Comparison of ENCODE assay signal across 9 cellular contexts in the genomic region with DNA sequence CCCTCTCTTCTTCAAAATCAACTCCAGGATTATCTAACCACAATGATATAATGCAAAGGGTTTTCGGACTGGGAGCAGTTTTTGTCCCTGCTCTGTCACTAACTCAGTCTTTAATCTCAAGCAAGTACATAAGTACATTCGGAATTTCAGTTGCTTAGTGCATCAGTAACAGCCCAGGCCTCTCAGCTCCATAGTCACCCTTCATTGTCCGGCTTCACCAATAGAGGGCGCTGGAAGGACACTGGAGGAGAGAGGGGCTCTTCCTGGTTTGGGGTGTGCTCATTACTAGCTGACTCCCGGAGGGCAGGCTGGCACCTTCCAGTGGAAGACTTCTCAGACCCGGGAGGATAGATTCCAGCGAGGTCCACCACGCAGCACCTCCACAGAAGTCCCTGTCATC.
DNase-seq lines count a peak whose midpoint lies in the region; ATAC-seq, FAIRE-seq and TF ChIP-seq lines count a peak whose summit lies in the region.
"Had no signal": no experiment of that assay in that cellular context is flagged by ENCODE, and none has a peak within 500 bp of the region (broad histone marks: within the 10 kb centered on the region; RNA-seq: fewer than 3 reads in every experiment).

No MANE protein-coding gene starts in this region.

- no peaks in the 10 kb centered on the region for H4K20me1 ChIP-seq in HepG2 (ENCODE audit: insufficient read depth, low read length)

- H3K36me3 Mint-ChIP-seq in activated T-cell treated with anti-CD3 and anti-CD28 coated beads, Interleukin-2, amount 50 U/mL, for 72 hours (ENCODE audit: insufficient read depth in 2 of 2) = no peaks in the 10 kb centered on the region

- no peak for TF ChIP-seq RAD21 in HepG2 (CRISPR knock-in tag; IDR thresholded peaks at IDR 0.05)

- H3K9ac ChIP-seq in HepG2 (ENCODE audit: insufficient read depth, low read depth, low read length) = no peak overlapping the region
- no peak overlapping the region for H3K9ac ChIP-seq in kidney (ENCODE audit: low read length in 2 of 2)

- no peak overlapping the region for H3K27ac ChIP-seq in HepG2 (ENCODE audit: extremely low read length, insufficient read depth, low read length)
- no peak overlapping the region for H3K27ac ChIP-seq in right lobe of liver
- no peak overlapping the region for H3K27ac ChIP-seq in kidney (ENCODE audit: low read depth in 2 of 2, low read length in 2 of 2)

- H3K79me2 ChIP-seq in HepG2 (ENCODE audit: insufficient read depth, low read length) = no peaks in the 10 kb centered on the region

- TF ChIP-seq EP300 in HepG2 (IDR thresholded peaks at IDR 0.05; ENCODE audit: low read depth in 2 of 2, low read length in 2 of 2) (no peak), HepG2 (CRISPR knock-in tag; IDR thresholded peaks at IDR 0.05; ENCODE audit: borderline replicate concordance) (no peak)

- ATAC-seq in HepG2 (peak; percentile 76), right lobe of liver (no peak), HG03097 (IDR thresholded peaks at IDR 0.05; ENCODE audit: low FRiP score, unreplicated experiment) (no peak)
- ATAC-seq in activated T-cell treated with anti-CD3 and anti-CD28 coated beads, Interleukin-2, amount 50 U/mL, for 72 hours (replicated peaks in 1 of 2) = no peak

- H3K27me3 ChIP-seq in HepG2 (ENCODE audit: control insufficient read depth in 1 of 2, insufficient read depth in 2 of 2, low read length in 2 of 2) = no peaks in the 10 kb centered on the region
- H3K27me3 ChIP-seq in right lobe of liver = no peaks in the 10 kb centered on the region

- no peak overlapping the region for H2AFZ ChIP-seq in HepG2 (ENCODE audit: low read length)

- intact Hi-C loops in HepG2 (cut with micrococcal nuclease; ENCODE audit: unreplicated experiment) = loop anchor here (1.0 kb wide), 1 partner anchor 572 kb away; no protein-coding TSS in a partner anchor
- intact Hi-C loops in right lobe of liver (cut with DNase I) = no loop called here
- intact Hi-C loops in kidney (cut with DNase I) = no loop called here

- no peaks in the 10 kb centered on the region for H3K9me3 Mint-ChIP-seq in activated T-cell treated with anti-CD3 and anti-CD28 coated beads, Interleukin-2, amount 50 U/mL, for 72 hours
- H3K9me3 Mint-ChIP-seq: dendritic cell treated with granulocyte-macrophage colony-stimulating factor and Interleukin-4, amounts not matched to agents 40 ng/mL and 50 ng/mL, for 4 days had no signal

- POLR2A ChIA-PET in HepG2 (lab: Yijun Ruan, JAX) = no interaction called here

- H3K9me3 ChIP-seq in HepG2 (ENCODE audit: low read length) (no peaks in the 10 kb centered on the region), right lobe of liver (no peaks in the 10 kb centered on the region), kidney (ENCODE audit: control insufficient read depth in 1 of 2, low read length in 2 of 2) (no peaks in the 10 kb centered on the region)

- H3K36me3 ChIP-seq in HepG2 (replicated peaks in 1 of 2; ENCODE audit: control insufficient read depth in 1 of 2, insufficient read depth in 2 of 2, low read length in 2 of 2) = no peaks in the 10 kb centered on the region
- H3K36me3 ChIP-seq in right lobe of liver = no peaks in the 10 kb centered on the region
- H3K36me3 ChIP-seq in kidney (ENCODE audit: control insufficient read depth in 1 of 2, insufficient read depth in 2 of 2, low read length in 2 of 2) = no peaks in the 10 kb centered on the region

- no peaks in the 10 kb centered on the region for H3K4me1 ChIP-seq in HepG2 (ENCODE audit: insufficient read depth, low read length)
- no peaks in the 10 kb centered on the region for H3K4me1 ChIP-seq in right lobe of liver
- H3K4me1 ChIP-seq in kidney (ENCODE audit: control insufficient read depth in 1 of 2, insufficient read depth in 1 of 2, low read depth in 1 of 2, low read length in 2 of 2) = no peaks in the 10 kb centered on the region

- no peaks in the 10 kb centered on the region for H3K4me1 Mint-ChIP-seq in activated T-cell treated with anti-CD3 and anti-CD28 coated beads, Interleukin-2, amount 50 U/mL, for 72 hours (ENCODE audit: low read depth)

- 17% methylated on average over 4 of the region's 8 CpGs for WGBS in HepG2 (ENCODE audit: low lambda C conversion rate)
- 25% methylated on average over 1 of the region's 8 CpGs for WGBS in right lobe of liver (ENCODE audit: insufficient coverage, low coverage, low lambda C conversion rate, missing lambda C conversion rate)

- no peak overlapping the region for H3K27ac Mint-ChIP-seq in activated T-cell treated with anti-CD3 and anti-CD28 coated beads, Interleukin-2, amount 50 U/mL, for 72 hours
- H3K27ac Mint-ChIP-seq: dendritic cell treated with granulocyte-macrophage colony-stimulating factor and Interleukin-4, amounts not matched to agents 40 ng/mL and 50 ng/mL, for 4 days had no signal

- no peaks in the 10 kb centered on the region for H3K27me3 Mint-ChIP-seq in activated T-cell treated with anti-CD3 and anti-CD28 coated beads, Interleukin-2, amount 50 U/mL, for 72 hours (ENCODE audit: low read depth)
- H3K27me3 Mint-ChIP-seq: dendritic cell treated with granulocyte-macrophage colony-stimulating factor and Interleukin-4, amounts not matched to agents 40 ng/mL and 50 ng/mL, for 4 days had no signal

- in situ Hi-C loops in HepG2 (cut with HindIII; ENCODE audit: extremely low pct_ligation_motif_present, low pct_unique_long_range_greater_than_20kb) = no loop called here

- no peak for FAIRE-seq in HepG2 (lab: Jason Lieb, UNC)
- FAIRE-seq in kidney (lab: Jason Lieb, UNC) = no peak

- no peak overlapping the region for H3K4me3 ChIP-seq in HepG2 (replicated peaks in 1 of 3; ENCODE audit: insufficient read depth in 1 of 3, low read depth in 2 of 3, low read length in 3 of 3)
- no peak overlapping the region for H3K4me3 ChIP-seq in right lobe of liver
- no peak overlapping the region for H3K4me3 ChIP-seq in HFF-Myc (replicated peaks; ENCODE audit: low read depth, low read length)
- no peak overlapping the region for H3K4me3 ChIP-seq in kidney (ENCODE audit: low read length in 2 of 2)

- CTCF ChIA-PET in HepG2 (lab: Yijun Ruan, JAX; ENCODE audit: low intra/inter-chr PET ratio, low total read pairs) = no interaction called here

- TF ChIP-seq CTCF in HepG2 (CRISPR knock-in tag; IDR thresholded peaks at IDR 0.05) = peak; percentile 71
- peak in 1 of 4 donors; percentile 16 for TF ChIP-seq CTCF in right lobe of liver (IDR thresholded peaks at IDR 0.05)
- peak; percentile 73 for TF ChIP-seq CTCF in HFF-Myc (IDR thresholded peaks at IDR 0.05; ENCODE audit: low read depth, low read length, missing control alignments)
- peak; percentile 18 for TF ChIP-seq CTCF in kidney (IDR thresholded peaks at IDR 0.05; ENCODE audit: borderline replicate concordance, extremely low read depth, insufficient read depth)

- no TSS peak for BruUV-seq in HepG2 (replicated peaks; lab: Mats Ljungman, UMichigan)

- H3K4me2 ChIP-seq in HepG2 (ENCODE audit: low read depth, low read length) = no peak overlapping the region

- no peak overlapping the region for H3K4me3 Mint-ChIP-seq in activated T-cell treated with anti-CD3 and anti-CD28 coated beads, Interleukin-2, amount 50 U/mL, for 72 hours
- H3K4me3 Mint-ChIP-seq: dendritic cell treated with granulocyte-macrophage colony-stimulating factor and Interleukin-4, amounts not matched to agents 40 ng/mL and 50 ng/mL, for 4 days had no signal

- peak; percentile 24 for DNase-seq in HepG2 (ENCODE audit: low spot score)
- DNase-seq in right lobe of liver = no peak
- DNase-seq in HFF-Myc (ENCODE audit: extremely low read depth, low read depth) = peak; percentile 7
- peak; percentile 17 for DNase-seq in NCI-H1048 (lab: John Stamatoyannopoulos, UW)
- DNase-seq in activated T-cell treated with anti-CD3 and anti-CD28 coated beads, Interleukin-2, amount 50 U/mL, for 72 hours = peak; percentile 10 to 31
- no peak for DNase-seq in kidney
- no peak for DNase-seq in stimulated activated naive CD4-positive, alpha-beta T cell treated with Interleukin-2 at 50 U/mL for 16 hours (lab: John Stamatoyannopoulos, UW)

- TF ChIP-seq POLR2A in HepG2 (IDR thresholded peaks at IDR 0.05; ENCODE audit: insufficient read depth in 1 of 2, low read depth in 2 of 2, low read length in 2 of 2) = no peak
- TF ChIP-seq POLR2A in right lobe of liver (IDR thresholded peaks at IDR 0.05) = no peak

TF ChIP-seq in HepG2, 621 proteins besides CTCF, POLR2A, EP300 and RAD21:
- TF ChIP-seq STAG1 (CRISPR knock-in tag; IDR thresholded peaks at IDR 0.05) (peak; percentile 45; the same call in 1 of the 2 replicates), HIVEP1 (CRISPR knock-in tag; IDR thresholded peaks at IDR 0.05) (no peak)

Comparison
In these comparisons a context has a peak if more than half of its experiments do, and no peak if none do; other contexts are left out.
1. DNase-seq: peak in HepG2 (single experiment), HFF-Myc (single experiment), NCI-H1048 (single experiment) and activated T-cell treated with anti-CD3 and anti-CD28 coated beads, Interleukin-2, amount 50 U/mL, for 72 hours (2 of 2); none in right lobe of liver (0 of 3), kidney (single experiment) and stimulated activated naive CD4-positive, alpha-beta T cell treated with Interleukin-2 at 50 U/mL for 16 hours (single experiment).